19 cellular contexts compared by ENCODE assay signal in the genomic region with DNA sequence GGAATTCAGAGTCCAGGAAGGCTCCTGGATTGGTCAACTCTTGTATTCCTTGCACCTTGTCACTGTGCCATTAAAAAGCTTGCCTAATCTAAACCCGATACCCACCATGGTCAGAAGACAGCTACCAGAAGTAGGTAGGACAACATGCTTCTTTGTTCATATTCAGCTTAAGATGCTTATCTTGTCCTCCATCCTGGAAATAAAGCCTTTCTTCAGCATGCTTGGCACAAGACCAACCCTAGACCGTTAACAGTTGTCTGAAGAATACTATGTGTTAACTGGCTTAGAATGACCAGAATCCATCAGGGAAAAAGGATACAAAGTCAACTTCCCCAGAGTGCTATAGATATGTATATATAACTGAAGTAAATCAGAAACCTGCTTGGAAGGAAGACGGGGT.
"Had no signal": no experiment of that assay in that cellular context is flagged by ENCODE, and none has a peak within 500 bp of the region (broad histone marks: within the 10 kb centered on the region; RNA-seq: fewer than 3 reads in every experiment).

No MANE protein-coding gene starts in this region.

- H3K4me1 ChIP-seq: body of pancreas, colonic mucosa, esophagus squamous epithelium, suprapubic skin had no signal

- H3K27ac ChIP-seq: body of pancreas, colonic mucosa, esophagus squamous epithelium, suprapubic skin had no signal

- ATAC-seq: activated T-cell treated with anti-CD3 and anti-CD28 coated beads, Interleukin-2, amount 50 U/mL, for 4 hours; body of pancreas; left ventricle myocardium superior; right cardiac atrium had no signal

- H3K4me3 ChIP-seq: body of pancreas, colonic mucosa, esophagus squamous epithelium, smooth muscle cell, suprapubic skin had no signal

- DNase-seq: activated CD4-positive, alpha-beta memory T cell treated with anti-CD3 and anti-CD28 coated beads, Interleukin-2, amount 10 ng/mL, durations not matched to agents 7 days and 5 days; activated CD4-positive, alpha-beta T cell treated with anti-CD3 and anti-CD28 coated beads for 4 hours; activated effector memory CD4-positive, alpha-beta T cell treated with Interleukin-2 at 50 U/mL for 16 hours; activated naive CD4-positive, alpha-beta T cell treated with anti-CD3 and anti-CD28 coated beads, Interleukin-2, amount 50 U/mL, for 16 hours; activated T-cell treated with anti-CD3 and anti-CD28 coated beads, Interleukin-2, amount 50 U/mL, for 4 hours; body of pancreas; caudate nucleus; colonic mucosa; esophagus squamous epithelium; foreskin fibroblast; glutamatergic neuron; hypothalamus; left ventricle myocardium superior; mesendoderm; nucleus accumbens; right cardiac atrium; trophoblast cell had no signal

- H3K4me2 ChIP-seq: smooth muscle cell had no signal

- H3K36me3 ChIP-seq: colonic mucosa, esophagus squamous epithelium, suprapubic skin had no signal

- H3K27me3 ChIP-seq: body of pancreas, colonic mucosa, esophagus squamous epithelium, suprapubic skin had no signal

- H3K9me3 ChIP-seq: body of pancreas, colonic mucosa, suprapubic skin had no signal
